16 cellular contexts compared by ENCODE assay signal in genomic region chr17:74730491-74731346, GRCh38. TPM values are rescaled to one million over a fixed set of nuclear protein-coding genes. Genes with fewer than 3 reads are reported as not detected.
DNase-seq lines count a peak whose midpoint lies in the region; ATAC-seq, FAIRE-seq and TF ChIP-seq lines count a peak whose summit lies in the region.
"Had no signal": no experiment of that assay in that cellular context is flagged by ENCODE, and none has a peak within 500 bp of the region (broad histone marks: within the 10 kb centered on the region; RNA-seq: fewer than 3 reads in every experiment).

No MANE protein-coding gene starts in this region.

- no peaks in the 10 kb centered on the region for H3K27me3 Mint-ChIP-seq in activated naive CD8-positive, alpha-beta T cell treated with anti-CD3 and anti-CD28 coated beads for 36 hours
- no peaks in the 10 kb centered on the region for H3K27me3 Mint-ChIP-seq in stimulated activated memory B cell treated with anti-CD40 and anti-IgM and Interleukin-4, amounts not matched to agents 10 μg/mL and 1 μg/mL and 100 μg/mL, for 72 hours

- no peaks in the 10 kb centered on the region for H3K9me3 ChIP-seq in tibial artery
- H3K9me3 ChIP-seq: testis had no signal

- intact Hi-C loops in tibial artery (cut with DNase I; ENCODE audit: low total_unique reads): no loop called here

- H3K27ac Mint-ChIP-seq in activated naive CD8-positive, alpha-beta T cell treated with anti-CD3 and anti-CD28 coated beads for 36 hours: no peak overlapping the region
- H3K27ac Mint-ChIP-seq in stimulated activated memory B cell treated with anti-CD40 and anti-IgM and Interleukin-4, amounts not matched to agents 10 μg/mL and 1 μg/mL and 100 μg/mL, for 72 hours: no peak overlapping the region

- H3K4me3 ChIP-seq in tibial artery: no peak overlapping the region
- H3K4me3 ChIP-seq: dorsolateral prefrontal cortex, testis had no signal

- no peak for TF ChIP-seq POLR2A in H54 (IDR thresholded peaks at IDR 0.05; ENCODE audit: low read depth, low read length)

- peaks cover 0 to 52% of the 10 kb centered on the region in 2 donors for H3K27me3 ChIP-seq in tibial artery
- H3K27me3 ChIP-seq: testis had no signal

- DNase-seq in activated T-cell treated with anti-CD3 and anti-CD28 coated beads for 1 hour (ENCODE audit: low read depth) (peak; percentile 37), activated T-cell treated with anti-CD3 and anti-CD28 coated beads for 4 hours (no peak), T-helper 9 cell (peak; percentile 43), tibial artery (no peak), GF-D8 (lab: John Stamatoyannopoulos, UW) (no peak), H54 (ENCODE audit: insufficient read length, low spot score) (no peak)
- DNase-seq in activated naive CD8-positive, alpha-beta T cell treated with anti-CD3 and anti-CD28 coated beads for 36 hours: peak; percentile 56
- DNase-seq: ACHN, dorsolateral prefrontal cortex, glutamatergic neuron, midbrain, NCI-H2107, testis had no signal

- H3K36me3 ChIP-seq in tibial artery: no peaks in the 10 kb centered on the region

- no peak overlapping the region for H3K27ac ChIP-seq in tibial artery
- H3K27ac ChIP-seq: dorsolateral prefrontal cortex, testis had no signal

- no peak overlapping the region for H3K4me3 Mint-ChIP-seq in activated naive CD8-positive, alpha-beta T cell treated with anti-CD3 and anti-CD28 coated beads for 36 hours
- H3K4me3 Mint-ChIP-seq in stimulated activated memory B cell treated with anti-CD40 and anti-IgM and Interleukin-4, amounts not matched to agents 10 μg/mL and 1 μg/mL and 100 μg/mL, for 72 hours: no peak overlapping the region

- peaks cover 4% of the 10 kb centered on the region for H3K4me1 Mint-ChIP-seq in activated naive CD8-positive, alpha-beta T cell treated with anti-CD3 and anti-CD28 coated beads for 36 hours
- H3K4me1 Mint-ChIP-seq in stimulated activated memory B cell treated with anti-CD40 and anti-IgM and Interleukin-4, amounts not matched to agents 10 μg/mL and 1 μg/mL and 100 μg/mL, for 72 hours: peaks cover 8% of the 10 kb centered on the region

- H3K4me1 ChIP-seq in tibial artery: no peaks in the 10 kb centered on the region
- H3K4me1 ChIP-seq: testis had no signal

- no peak for TF ChIP-seq CTCF in tibial artery (IDR thresholded peaks at IDR 0.05)

- FAIRE-seq in H54 (lab: Jason Lieb, UNC): no peak

- peak; percentile 86 for ATAC-seq in stimulated activated memory B cell treated with anti-CD40 and anti-IgM and Interleukin-4, amounts not matched to agents 10 μg/mL and 1 μg/mL and 100 μg/mL, for 72 hours
- ATAC-seq: Right ventricle myocardium inferior had no signal

- H3K9me3 Mint-ChIP-seq in activated naive CD8-positive, alpha-beta T cell treated with anti-CD3 and anti-CD28 coated beads for 36 hours: no peaks in the 10 kb centered on the region
- no peaks in the 10 kb centered on the region for H3K9me3 Mint-ChIP-seq in stimulated activated memory B cell treated with anti-CD40 and anti-IgM and Interleukin-4, amounts not matched to agents 10 μg/mL and 1 μg/mL and 100 μg/mL, for 72 hours

- H3K36me3 Mint-ChIP-seq in activated naive CD8-positive, alpha-beta T cell treated with anti-CD3 and anti-CD28 coated beads for 36 hours: no peaks in the 10 kb centered on the region
- H3K36me3 Mint-ChIP-seq in stimulated activated memory B cell treated with anti-CD40 and anti-IgM and Interleukin-4, amounts not matched to agents 10 μg/mL and 1 μg/mL and 100 μg/mL, for 72 hours: no peaks in the 10 kb centered on the region

RNA-seq across cellular contexts. Expression of gene RAB37, which starts 6.3 kb away (rescaled TPM):
- 1 to 10 TPM; 1.8 TPM for total RNA-seq in activated naive CD8-positive, alpha-beta T cell treated with anti-CD3 and anti-CD28 coated beads for 36 hours

RNA-seq across cellular contexts. Expression of gene NHERF1, which starts 17.7 kb away (rescaled TPM):
- 100 to 1,000 TPM; 124 to 127 TPM for total RNA-seq in activated naive CD8-positive, alpha-beta T cell treated with anti-CD3 and anti-CD28 coated beads for 36 hours

RNA-seq across cellular contexts. Expression of gene CD300LF, which starts 18.0 kb away (rescaled TPM):
- total RNA-seq in activated naive CD8-positive, alpha-beta T cell treated with anti-CD3 and anti-CD28 coated beads for 36 hours: not detected
- total RNA-seq: G401 had no signal

RNA-seq across cellular contexts. Expression of gene NAT9, which starts 45.4 kb away (rescaled TPM):
- total RNA-seq in activated naive CD8-positive, alpha-beta T cell treated with anti-CD3 and anti-CD28 coated beads for 36 hours: 10 to 100 TPM; 39.9 to 41.6 TPM

Comparison
In these comparisons a context has a peak if more than half of its experiments do, and no peak if none do; other contexts are left out.
1. DNase-seq: peak in activated T-cell treated with anti-CD3 and anti-CD28 coated beads for 1 hour (single experiment), T-helper 9 cell (single experiment) and activated naive CD8-positive, alpha-beta T cell treated with anti-CD3 and anti-CD28 coated beads for 36 hours (single experiment); none in activated T-cell treated with anti-CD3 and anti-CD28 coated beads for 4 hours (single experiment), tibial artery (0 of 2), GF-D8 (single experiment) and H54 (single experiment).